In the genomic region with DNA sequence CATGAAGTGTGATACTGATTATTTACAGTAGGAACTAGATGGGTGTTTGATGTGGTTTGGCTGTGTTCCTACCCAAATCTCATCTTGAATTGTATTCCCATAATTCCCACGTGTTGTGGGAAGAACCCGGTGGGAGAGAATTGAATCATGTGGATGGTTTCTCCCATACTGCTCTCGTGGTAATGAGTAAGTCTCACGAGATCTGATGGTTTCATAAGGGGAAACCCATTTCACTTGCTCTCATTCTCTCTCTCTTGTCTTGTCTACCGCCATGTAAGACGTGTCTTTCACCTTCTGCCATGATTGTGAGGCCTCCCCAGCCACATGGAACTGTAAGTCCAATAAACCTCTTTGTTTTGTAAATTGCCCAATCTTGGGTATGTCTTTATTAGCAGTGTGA, we compare ENCODE assay signal across 2 cellular contexts. TPM values are rescaled to one million over a fixed set of nuclear protein-coding genes. Genes with fewer than 3 reads are reported as not detected.
"Had no signal": no experiment of that assay in that cellular context is flagged by ENCODE, and none has a peak within 500 bp of the region (broad histone marks: within the 10 kb centered on the region; RNA-seq: fewer than 3 reads in every experiment).

No MANE protein-coding gene starts in this region.

RNA-seq across cellular contexts. Expression of a gene that starts 33.9 kb away (rescaled TPM):
- total RNA-seq: activated naive CD8-positive, alpha-beta T cell treated with anti-CD3 and anti-CD28 coated beads, Interleukin-2, amount 10 ng/mL, durations not matched to agents 7 days and 5 days; T-helper 1 cell treated with Interleukin-12 subunit alpha and Interleukin-12 subunit beta and Interleukin-4 antibody, amounts not matched to agents 30 ng/mL and 1 ng/mL, for 36 hours had no signal
